1 cellular context compared by ENCODE assay signal in the genomic region with DNA sequence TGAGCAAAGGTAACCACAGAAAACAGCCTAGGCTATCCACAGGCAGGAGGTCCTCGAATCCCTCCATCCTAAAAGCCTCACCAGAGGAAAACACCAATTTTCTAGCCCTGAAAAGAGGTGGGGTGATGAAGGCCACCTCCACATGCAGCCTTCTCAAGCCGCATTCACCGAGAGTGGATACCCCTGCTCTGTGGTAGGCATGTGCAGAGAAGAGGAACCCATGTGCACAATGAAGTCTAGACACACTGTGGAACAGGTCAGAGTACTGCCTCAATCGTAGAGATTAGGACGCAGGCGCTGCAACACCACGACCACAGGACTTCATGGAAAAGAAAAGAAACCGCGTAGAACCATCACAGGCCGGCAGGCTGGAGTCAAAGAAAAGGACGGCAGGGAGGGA.
TF ChIP-seq lines count a peak whose summit lies in the region.

No MANE protein-coding gene starts in this region.

TF ChIP-seq in HepG2, 621 proteins besides CTCF, POLR2A, EP300 and RAD21 (continued from another document):
- TF ChIP-seq, protein P1, sequence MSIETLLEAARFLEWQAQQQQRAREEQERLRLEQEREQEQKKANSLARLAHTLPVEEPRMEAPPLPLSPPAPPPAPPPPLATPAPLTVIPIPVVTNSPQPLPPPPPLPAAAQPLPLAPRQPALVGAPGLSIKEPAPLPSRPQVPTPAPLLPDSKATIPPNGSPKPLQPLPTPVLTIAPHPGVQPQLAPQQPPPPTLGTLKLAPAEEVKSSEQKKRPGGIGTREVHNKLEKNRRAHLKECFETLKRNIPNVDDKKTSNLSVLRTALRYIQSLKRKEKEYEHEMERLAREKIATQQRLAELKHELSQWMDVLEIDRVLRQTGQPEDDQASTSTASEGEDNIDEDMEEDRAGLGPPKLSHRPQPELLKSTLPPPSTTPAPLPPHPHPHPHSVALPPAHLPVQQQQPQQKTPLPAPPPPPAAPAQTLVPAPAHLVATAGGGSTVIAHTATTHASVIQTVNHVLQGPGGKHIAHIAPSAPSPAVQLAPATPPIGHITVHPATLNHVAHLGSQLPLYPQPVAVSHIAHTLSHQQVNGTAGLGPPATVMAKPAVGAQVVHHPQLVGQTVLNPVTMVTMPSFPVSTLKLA (IDR thresholded peaks at IDR 0.05): peak; percentile 73
